In the genomic region with DNA sequence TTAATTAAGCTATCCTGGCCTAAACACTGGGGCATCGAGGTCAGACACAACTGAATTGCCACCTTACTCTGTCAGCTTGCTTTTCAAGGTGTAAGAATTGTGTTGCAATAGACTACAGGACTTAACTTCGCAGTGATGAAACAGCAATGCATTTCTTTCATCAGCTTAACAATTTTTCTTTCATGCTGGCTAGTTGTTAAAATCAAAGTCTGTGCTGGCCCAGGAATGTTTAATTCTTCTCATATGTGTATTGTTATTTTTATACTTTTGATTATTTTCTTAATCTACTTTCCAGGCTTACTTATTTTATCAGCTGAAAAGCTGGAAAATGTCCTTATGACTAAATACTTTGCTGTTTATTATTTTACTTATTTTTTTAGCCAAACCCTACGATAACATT, we compare ENCODE assay signal across 23 cellular contexts.
"Had no signal": no experiment of that assay in that cellular context is flagged by ENCODE, and none has a peak within 500 bp of the region (broad histone marks: within the 10 kb centered on the region; RNA-seq: fewer than 3 reads in every experiment).

No MANE protein-coding gene starts in this region.

- ATAC-seq: esophagus mucosa; foreskin keratinocyte; heart left ventricle; left colon; left ventricle myocardium superior; naive thymus-derived CD4-positive, alpha-beta T cell; psoas muscle had no signal

- H3K36me3 ChIP-seq: colonic mucosa, heart left ventricle, neutrophil, right atrium auricular region, suprapubic skin, tibial artery, upper lobe of left lung, uterus had no signal

- DNase-seq: cerebellar nuclear complex; colonic mucosa; dermis blood vessel endothelial cell; effector CD4-positive, alpha-beta T cell; endodermal cell; foreskin keratinocyte; heart left ventricle; hippocampal formation; left colon; left ventricle myocardium superior; naive thymus-derived CD4-positive, alpha-beta T cell; nephron progenitor cell; psoas muscle; small intestine; stimulated activated CD4-positive, alpha-beta T cell treated with anti-CD3 and anti-CD28 coated beads, Interleukin-12 subunit alpha, Interleukin-12 subunit beta, amount 100 ng/mL, for 4 hours; stimulated activated naive CD4-positive, alpha-beta T cell; tibial artery; uterus had no signal

- H3K4me3 ChIP-seq: colonic mucosa, heart left ventricle, psoas muscle, right atrium auricular region, suprapubic skin, tibial artery, upper lobe of left lung, uterus had no signal

- H3K4me1 ChIP-seq: colonic mucosa, foreskin keratinocyte, heart left ventricle, psoas muscle, right atrium auricular region, suprapubic skin, tibial artery, upper lobe of left lung, uterus had no signal

- H3K27ac ChIP-seq: colonic mucosa, foreskin keratinocyte, heart left ventricle, neutrophil, psoas muscle, right atrium auricular region, suprapubic skin, tibial artery, upper lobe of left lung, uterus had no signal

- H3K27me3 ChIP-seq: colonic mucosa, foreskin keratinocyte, heart left ventricle, neutrophil, right atrium auricular region, suprapubic skin, tibial artery, upper lobe of left lung, uterus had no signal

- H3K9me3 ChIP-seq: colonic mucosa, heart left ventricle, neutrophil, psoas muscle, right atrium auricular region, suprapubic skin, tibial artery, upper lobe of left lung, uterus had no signal
